ENCODE assay signal across 13 cellular contexts in the genomic region with DNA sequence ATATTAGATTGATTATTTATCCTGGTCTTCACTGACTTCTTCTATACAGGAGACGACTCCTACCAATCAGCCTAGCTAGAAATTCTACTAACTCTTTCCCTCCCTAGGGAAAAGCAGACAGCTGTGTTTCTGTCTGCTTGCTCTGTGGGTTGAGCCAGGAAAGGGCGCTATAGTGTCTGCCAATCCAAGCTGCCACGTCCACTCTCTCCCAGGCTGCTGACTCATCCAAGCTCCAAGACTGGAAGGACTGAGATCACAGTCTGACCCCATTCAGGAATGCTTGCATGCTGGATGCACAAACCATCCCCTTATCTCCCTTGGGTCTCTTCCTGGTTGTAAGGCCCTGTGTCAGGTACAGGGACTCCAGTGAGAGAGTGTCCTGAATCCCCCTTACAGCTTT.
A peak's percentile ranks its signal among the peaks of the same experiment; 100 is the strongest.
DNase-seq lines count a peak whose midpoint lies in the region; ATAC-seq, FAIRE-seq and TF ChIP-seq lines count a peak whose summit lies in the region.
"Had no signal": no experiment of that assay in that cellular context is flagged by ENCODE, and none has a peak within 500 bp of the region (broad histone marks: within the 10 kb centered on the region; RNA-seq: fewer than 3 reads in every experiment).

No MANE protein-coding gene starts in this region.

- TF ChIP-seq CTCF in kidney (IDR thresholded peaks at IDR 0.05; ENCODE audit: borderline replicate concordance, extremely low read depth, insufficient read depth), result no peak

- intact Hi-C loops in left colon (cut with DNase I, micrococcal nuclease), result no loop called here
- intact Hi-C loops in kidney (cut with DNase I), result no loop called here

- ATAC-seq in left colon, result no peak
- ATAC-seq: A549; body of pancreas; stimulated activated naive B cell treated with anti-CD40 and anti-IgM and Interleukin-4, amounts not matched to agents 10 μg/mL and 1 μg/mL and 100 μg/mL, for 72 hours had no signal

- DNase-seq in A172 (ENCODE audit: low spot score) (peak; percentile 85), H7 (peak; percentile 36), amniotic epithelial cell (ENCODE audit: low read depth) (peak; percentile 54), iPS DF 19.7 (ENCODE audit: low read depth, low spot score) (peak; percentile 5), left colon (no peak), DMS 273 treated with DMSO at 0.1 percent for 48 hours (lab: John Stamatoyannopoulos, UW) (no peak), cerebellar cortex (ENCODE audit: low spot score) (no peak), kidney (no peak)
- DNase-seq: body of pancreas; NCI-H2171; stimulated activated CD4-positive, alpha-beta T cell treated with anti-CD3 and anti-CD28 coated beads, Interleukin-12 subunit alpha, Interleukin-12 subunit beta, amount 100 ng/mL, for 4 hours; stimulated activated naive B cell treated with anti-CD40 and anti-IgM and Interleukin-4, amounts not matched to agents 10 μg/mL and 1 μg/mL and 100 μg/mL, for 72 hours had no signal

- FAIRE-seq in kidney (lab: Jason Lieb, UNC), result no peak
- FAIRE-seq: A549 had no signal

- no peak overlapping the region for H3K4me3 ChIP-seq in H7 (ENCODE audit: insufficient read depth, low read depth, low read length)
- H3K4me3 ChIP-seq in kidney (ENCODE audit: low read length in 2 of 2), result no peak overlapping the region
- H3K4me3 ChIP-seq: A549, body of pancreas had no signal

- peaks cover 0 to 4% of the 10 kb centered on the region in 2 donors for H3K9me3 ChIP-seq in kidney (ENCODE audit: control insufficient read depth in 1 of 2, low read length in 2 of 2)
- H3K9me3 ChIP-seq: A549, body of pancreas had no signal

- H3K27ac ChIP-seq in kidney (ENCODE audit: low read depth in 2 of 2, low read length in 2 of 2), result no peak overlapping the region
- H3K27ac ChIP-seq: A549, body of pancreas had no signal

- H3K36me3 ChIP-seq in H7 (replicated peaks; ENCODE audit: control insufficient read depth, insufficient read depth, low read length) (no peaks in the 10 kb centered on the region), kidney (ENCODE audit: control insufficient read depth in 1 of 2, insufficient read depth in 2 of 2, low read length in 2 of 2) (no peaks in the 10 kb centered on the region)

- no peak overlapping the region for H3K9ac ChIP-seq in kidney (ENCODE audit: low read length in 2 of 2)

- no peaks in the 10 kb centered on the region for H3K4me1 ChIP-seq in kidney (ENCODE audit: control insufficient read depth in 1 of 2, insufficient read depth in 1 of 2, low read depth in 1 of 2, low read length in 2 of 2)
- H3K4me1 ChIP-seq: A549 had no signal

- H3K27me3 ChIP-seq in H7 (ENCODE audit: control insufficient read depth, insufficient read depth, low read length), result no peaks in the 10 kb centered on the region
- H3K27me3 ChIP-seq: body of pancreas had no signal

Comparison
In these comparisons a context has a peak if more than half of its experiments do, and no peak if none do; other contexts are left out.
1. DNase-seq: peak in A172 (single experiment), H7 (single experiment), amniotic epithelial cell (single experiment) and iPS DF 19.7 (single experiment); none in left colon (0 of 2), DMS 273 treated with DMSO at 0.1 percent for 48 hours (single experiment), cerebellar cortex (single experiment) and kidney (single experiment).